In genomic region chr20:38298768-38299288, GRCh38 we compare ENCODE assay signal across 9 cellular contexts. TPM values are rescaled to one million over a fixed set of nuclear protein-coding genes. Genes with fewer than 3 reads are reported as not detected.
DNase-seq lines count a peak whose midpoint lies in the region; ATAC-seq and TF ChIP-seq lines count a peak whose summit lies in the region.
"Had no signal": no experiment of that assay in that cellular context is flagged by ENCODE, and none has a peak within 500 bp of the region (broad histone marks: within the 10 kb centered on the region; RNA-seq: fewer than 3 reads in every experiment).

No MANE protein-coding gene starts in this region.

- intact Hi-C loops in stomach (cut with DNase I; ENCODE audit: low total_unique reads): no loop called here

- TF ChIP-seq RAD21 in liver (IDR thresholded peaks at IDR 0.05): peak in 1 of 2 donors; percentile 16

- WGBS in liver: 50% methylated on average over 13 of the region's 13 CpGs
- WGBS in stomach, 5 donors: 11 to 30% (median 25%) methylated on average over 12 to 13 of the region's 13 CpGs

- DNase-seq in MV-4-11 (lab: John Stamatoyannopoulos, UW) (peak; percentile 95), coronary artery (ENCODE audit: low spot score) (peak; percentile 92), stomach (peak; percentile 48), HuH-7.5 (ENCODE audit: low spot score) (no peak), GDM1 (lab: John Stamatoyannopoulos, UW) (no peak)

- no peak for TF ChIP-seq POLR2A in stomach (IDR thresholded peaks at IDR 0.05)

- H3K27ac ChIP-seq in coronary artery: peak overlapping the region; percentile 79 to 85
- H3K27ac ChIP-seq in liver (ENCODE audit: low read depth in 1 of 2, low read length in 2 of 2): peak overlapping the region; percentile 52 to 72
- H3K27ac ChIP-seq in stomach: peak overlapping the region; percentile 23 to 82 (median 71)

- TF ChIP-seq CTCF in coronary artery (IDR thresholded peaks at IDR 0.05): no peak
- TF ChIP-seq CTCF in liver (IDR thresholded peaks at IDR 0.05; ENCODE audit: low read depth, low read length, missing input control): no peak
- TF ChIP-seq CTCF in stomach (IDR thresholded peaks at IDR 0.05): no peak

- H3K9ac ChIP-seq in liver (ENCODE audit: low read depth in 1 of 2, low read length in 2 of 2): no peak overlapping the region

- TF ChIP-seq EP300 in stomach (IDR thresholded peaks at IDR 0.05): no peak

- H3K9me3 ChIP-seq in liver (ENCODE audit: control insufficient read depth in 4 of 4, low read length in 3 of 4): no peaks in the 10 kb centered on the region
- no peaks in the 10 kb centered on the region for H3K9me3 ChIP-seq in stomach

- H3K36me3 ChIP-seq in liver (ENCODE audit: control insufficient read depth in 4 of 4, insufficient read depth in 3 of 4, low read depth in 1 of 4, low read length in 3 of 4) (no peaks in the 10 kb centered on the region), stomach (no peaks in the 10 kb centered on the region)

- H3K4me1 ChIP-seq in liver (ENCODE audit: control insufficient read depth in 4 of 4, insufficient read depth in 4 of 4, low read length in 3 of 4) (peaks cover 0 to 11% (median under 1%) of the 10 kb centered on the region in 4 donors), stomach (peaks cover 0 to 39% (median 15%) of the 10 kb centered on the region in 4 donors)

- no peaks in the 10 kb centered on the region for H3K27me3 ChIP-seq in liver (ENCODE audit: control insufficient read depth in 4 of 4, insufficient read depth in 4 of 4, low read length in 3 of 4)
- H3K27me3 ChIP-seq in stomach: peaks cover 0 to 12% (median 4%) of the 10 kb centered on the region in 3 donors

- H3K4me3 ChIP-seq in coronary artery (peak overlapping the region; percentile 18), liver (ENCODE audit: low read depth in 1 of 3, low read length in 3 of 3) (no peak overlapping the region), stomach (no peak overlapping the region)

- ATAC-seq in HG02610 (IDR thresholded peaks at IDR 0.05; ENCODE audit: unreplicated experiment): no peak
- ATAC-seq in GM21825 (IDR thresholded peaks at IDR 0.05; ENCODE audit: unreplicated experiment): no peak

TF ChIP-seq in liver, 16 proteins besides CTCF, POLR2A, EP300 and RAD21:
- TF ChIP-seq, protein P1, sequence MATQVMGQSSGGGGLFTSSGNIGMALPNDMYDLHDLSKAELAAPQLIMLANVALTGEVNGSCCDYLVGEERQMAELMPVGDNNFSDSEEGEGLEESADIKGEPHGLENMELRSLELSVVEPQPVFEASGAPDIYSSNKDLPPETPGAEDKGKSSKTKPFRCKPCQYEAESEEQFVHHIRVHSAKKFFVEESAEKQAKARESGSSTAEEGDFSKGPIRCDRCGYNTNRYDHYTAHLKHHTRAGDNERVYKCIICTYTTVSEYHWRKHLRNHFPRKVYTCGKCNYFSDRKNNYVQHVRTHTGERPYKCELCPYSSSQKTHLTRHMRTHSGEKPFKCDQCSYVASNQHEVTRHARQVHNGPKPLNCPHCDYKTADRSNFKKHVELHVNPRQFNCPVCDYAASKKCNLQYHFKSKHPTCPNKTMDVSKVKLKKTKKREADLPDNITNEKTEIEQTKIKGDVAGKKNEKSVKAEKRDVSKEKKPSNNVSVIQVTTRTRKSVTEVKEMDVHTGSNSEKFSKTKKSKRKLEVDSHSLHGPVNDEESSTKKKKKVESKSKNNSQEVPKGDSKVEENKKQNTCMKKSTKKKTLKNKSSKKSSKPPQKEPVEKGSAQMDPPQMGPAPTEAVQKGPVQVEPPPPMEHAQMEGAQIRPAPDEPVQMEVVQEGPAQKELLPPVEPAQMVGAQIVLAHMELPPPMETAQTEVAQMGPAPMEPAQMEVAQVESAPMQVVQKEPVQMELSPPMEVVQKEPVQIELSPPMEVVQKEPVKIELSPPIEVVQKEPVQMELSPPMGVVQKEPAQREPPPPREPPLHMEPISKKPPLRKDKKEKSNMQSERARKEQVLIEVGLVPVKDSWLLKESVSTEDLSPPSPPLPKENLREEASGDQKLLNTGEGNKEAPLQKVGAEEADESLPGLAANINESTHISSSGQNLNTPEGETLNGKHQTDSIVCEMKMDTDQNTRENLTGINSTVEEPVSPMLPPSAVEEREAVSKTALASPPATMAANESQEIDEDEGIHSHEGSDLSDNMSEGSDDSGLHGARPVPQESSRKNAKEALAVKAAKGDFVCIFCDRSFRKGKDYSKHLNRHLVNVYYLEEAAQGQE (IDR thresholded peaks at IDR 0.05): peak; percentile 38
- TF ChIP-seq NR2F2 (IDR thresholded peaks at IDR 0.05): peak; percentile 42
- peak in 1 of 2 donors; percentile 47 for TF ChIP-seq HNF4A (conservative IDR thresholded peaks at IDR 0.05)
- peak; percentile 28 for TF ChIP-seq SP1 (IDR thresholded peaks at IDR 0.05)
- TF ChIP-seq RXRA (IDR thresholded peaks at IDR 0.05): peak in 1 of 2 donors; percentile 71
- no peak for TF ChIP-seq FOXA1 (IDR thresholded peaks at IDR 0.05)
- TF ChIP-seq JUND (IDR thresholded peaks at IDR 0.05): peak in 1 of 2 donors; percentile 12
- peak in 1 of 2 donors; percentile 21 for TF ChIP-seq GABPA (IDR thresholded peaks at IDR 0.05 in 1 of 2, conservative IDR thresholded peaks at IDR 0.05 in 1 of 2)
- TF ChIP-seq EGR1 (IDR thresholded peaks at IDR 0.05; ENCODE audit: low read depth in 2 of 2): no peak

RNA-seq across cellular contexts. Expression of gene BPI, which starts 5.1 kb away (rescaled TPM):
- total RNA-seq in liver (10 to 100 TPM in 1 of 2 donors, under 1 TPM in 1; 0.08 to 10.3 TPM), stomach (1 to 10 TPM in 2 of 5 donors, not detected in 3; 1.3 to 4.8 TPM)
- polyA plus RNA-seq in liver (under 1 TPM in 1 of 2 donors, not detected in 1; 0.37 TPM), stomach (under 1 TPM in 2 of 3 donors, not detected in 1; 0.13 to 0.44 TPM)
- total RNA-seq: NCI-H460 had no signal

RNA-seq across cellular contexts. Expression of gene KIAA1755, which starts 38.3 kb away (rescaled TPM):
- total RNA-seq in liver: 1 to 10 TPM in 1 of 2 donors, under 1 TPM in 1; 0.09 to 1.4 TPM
- 1 to 10 TPM in 1 of 2 donors, under 1 TPM in 1; 0.29 to 1.3 TPM for polyA plus RNA-seq in liver
- total RNA-seq in stomach: 1 to 10 TPM in 4 of 5 donors, not detected in 1; 1.2 to 9.4 (median 2.4) TPM
- polyA plus RNA-seq in stomach: 1 to 10 TPM; 2.4 to 3.6 (median 3.3) TPM
- total RNA-seq: NCI-H460 had no signal

RNA-seq across cellular contexts. Expression of gene LBP, which starts 47.5 kb away (rescaled TPM):
- 1,000 to 10,000 TPM in 1 of 2 donors, 100 to 1,000 TPM in 1; 761 to 1,404 TPM for total RNA-seq in liver
- polyA plus RNA-seq in liver: 1,000 to 10,000 TPM in 1 of 2 donors, 100 to 1,000 TPM in 1; 561 to 1,485 TPM
- total RNA-seq in stomach: not detected
- polyA plus RNA-seq in stomach: 1 to 10 TPM in 1 of 3 donors, under 1 TPM in 1, not detected in 1; 0.08 to 2.4 TPM
- total RNA-seq: NCI-H460 had no signal

Comparison
In these comparisons a context has a peak if more than half of its experiments do, and no peak if none do; other contexts are left out.
1. DNase-seq: peak in MV-4-11 (single experiment), coronary artery (single experiment) and stomach (single experiment); none in HuH-7.5 (single experiment) and GDM1 (single experiment).
2. RNA of gene LBP, which starts 47.5 kb away (total RNA-seq): 761 to 1,404 TPM in liver; not detected in stomach; every median in the first group is over 100 times any median in the second.
3. Peak in every context shown above with its lines, with median percentiles within 50 percentile points of each other: H3K27ac ChIP-seq.